In the genomic region with DNA sequence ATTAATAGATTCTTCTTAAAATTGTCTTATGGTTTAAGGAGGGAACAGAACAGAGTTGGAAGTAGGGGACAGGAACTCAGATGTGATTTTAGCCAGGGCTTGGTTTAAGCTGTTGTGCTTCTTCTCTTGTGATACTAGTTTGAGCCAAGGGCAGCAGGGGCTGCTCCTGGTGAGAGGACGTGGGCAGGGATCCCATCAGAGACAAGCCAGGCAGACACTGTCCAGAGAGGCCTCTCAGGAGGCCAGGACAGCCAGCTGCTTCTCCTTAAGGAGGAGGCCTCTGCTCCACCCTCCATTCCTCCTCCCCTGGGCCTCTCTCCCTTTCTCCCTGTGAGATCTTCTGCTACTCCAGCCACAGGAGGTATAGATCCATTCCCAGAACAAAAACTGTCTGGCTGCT, we compare ENCODE assay signal across 22 cellular contexts.
DNase-seq lines count a peak whose midpoint lies in the region; ATAC-seq, FAIRE-seq and TF ChIP-seq lines count a peak whose summit lies in the region.
"Had no signal": no experiment of that assay in that cellular context is flagged by ENCODE, and none has a peak within 500 bp of the region (broad histone marks: within the 10 kb centered on the region; RNA-seq: fewer than 3 reads in every experiment).

No MANE protein-coding gene starts in this region.

- no peak for DNase-seq in CD4-positive, CD25-positive, alpha-beta regulatory T cell
- no peak for DNase-seq in naive thymus-derived CD8-positive, alpha-beta T cell
- DNase-seq in RCC 7860 (ENCODE audit: low spot score) (no peak), nucleus accumbens (lab: John Stamatoyannopoulos, UW) (no peak)
- DNase-seq: COR-L47, DMS 273 treated with DMSO at 0.1 percent for 48 hours, HCEC 1CT, KBM-7, MV-4-11, NCI-H187, NCI-H2107, NCI-H774, OCI-M1, SHP77, SK-N-SH had no signal

- H3K27ac ChIP-seq in BLaER1 (peak overlapping the region; percentile 94), gastroesophageal sphincter (no peak overlapping the region)
- no peak overlapping the region for H3K27ac ChIP-seq in CD4-positive, CD25-positive, alpha-beta regulatory T cell (ENCODE audit: insufficient read depth, low read length, poor library complexity, severe bottlenecking)

- no peaks in the 10 kb centered on the region for H4K20me1 ChIP-seq in BLaER1

- H3K4me1 ChIP-seq in BLaER1 (peaks cover 88% of the 10 kb centered on the region), gastroesophageal sphincter (no peaks in the 10 kb centered on the region)
- H3K4me1 ChIP-seq in CD4-positive, CD25-positive, alpha-beta regulatory T cell (ENCODE audit: control insufficient read depth, insufficient read depth, low read length, poor library complexity, severe bottlenecking): peaks cover 28% of the 10 kb centered on the region

- peak overlapping the region; percentile 98 for H3K4me2 ChIP-seq in BLaER1
- H3K4me2 ChIP-seq: GM23338, SK-N-SH had no signal

- FAIRE-seq in RCC 7860 (lab: Jason Lieb, UNC): no peak
- FAIRE-seq: G401.6, HepG2 had no signal

- H3K9ac ChIP-seq in BLaER1: no peak overlapping the region
- H3K9ac ChIP-seq: SK-N-SH had no signal

- no peaks in the 10 kb centered on the region for H3K27me3 Mint-ChIP-seq in CD4-positive, CD25-positive, alpha-beta regulatory T cell
- no peaks in the 10 kb centered on the region for H3K27me3 Mint-ChIP-seq in naive thymus-derived CD8-positive, alpha-beta T cell

- H3K9me3 ChIP-seq in BLaER1 (peaks cover 8% of the 10 kb centered on the region), gastroesophageal sphincter (no peaks in the 10 kb centered on the region)
- no peaks in the 10 kb centered on the region for H3K9me3 ChIP-seq in CD4-positive, CD25-positive, alpha-beta regulatory T cell (ENCODE audit: control insufficient read depth in 2 of 2, low read length in 2 of 2)
- H3K9me3 ChIP-seq: SK-N-SH had no signal

- H3K4me1 Mint-ChIP-seq in CD4-positive, CD25-positive, alpha-beta regulatory T cell: peaks cover 9 to 59% (median 32%) of the 10 kb centered on the region in 4 donors
- peaks cover 35 to 78% (median 71%) of the 10 kb centered on the region in 4 donors for H3K4me1 Mint-ChIP-seq in naive thymus-derived CD8-positive, alpha-beta T cell

- no peak for ATAC-seq in CD4-positive, CD25-positive, alpha-beta regulatory T cell (ENCODE audit: low read depth in 2 of 2)
- peak; percentile 62 for ATAC-seq in gastroesophageal sphincter
- no peak for ATAC-seq in naive thymus-derived CD8-positive, alpha-beta T cell
- no peak for ATAC-seq in HG03135 (IDR thresholded peaks at IDR 0.05; ENCODE audit: unreplicated experiment)
- ATAC-seq: GM23338, HepG2 had no signal

- peak overlapping the region in 2 of 3 donors; percentile 76 to 81 for H3K27ac Mint-ChIP-seq in CD4-positive, CD25-positive, alpha-beta regulatory T cell
- peak overlapping the region in 8 of 10 donors; percentile 1 to 78 (median 40) for H3K27ac Mint-ChIP-seq in naive thymus-derived CD8-positive, alpha-beta T cell
- H3K27ac Mint-ChIP-seq: CD14-positive monocyte, GM23338 had no signal

- no peak for TF ChIP-seq POLR2A in gastroesophageal sphincter (IDR thresholded peaks at IDR 0.05)

- H3K27me3 ChIP-seq in BLaER1 (no peaks in the 10 kb centered on the region), gastroesophageal sphincter (no peaks in the 10 kb centered on the region)
- H3K27me3 ChIP-seq in CD4-positive, CD25-positive, alpha-beta regulatory T cell (ENCODE audit: control insufficient read depth, insufficient read depth, low read length): no peaks in the 10 kb centered on the region

- TF ChIP-seq EP300 in gastroesophageal sphincter (IDR thresholded peaks at IDR 0.05): no peak

- POLR2A ChIA-PET in naive thymus-derived CD8-positive, alpha-beta T cell (lab: Charles Lee): interaction anchor here (1.2 kb wide), 1 partner anchor 11 kb away, joined by 6 read pairs; no protein-coding TSS in a partner anchor

- H3K4me3 ChIP-seq in BLaER1: no peak overlapping the region
- H3K4me3 ChIP-seq in CD4-positive, CD25-positive, alpha-beta regulatory T cell (ENCODE audit: low read depth, low read length): no peak overlapping the region
- no peak overlapping the region for H3K4me3 ChIP-seq in gastroesophageal sphincter
- H3K4me3 ChIP-seq: GM23338 had no signal

- peak overlapping the region in 2 of 4 donors; percentile 35 to 60 for H3K4me3 Mint-ChIP-seq in CD4-positive, CD25-positive, alpha-beta regulatory T cell
- H3K4me3 Mint-ChIP-seq in naive thymus-derived CD8-positive, alpha-beta T cell: peak overlapping the region in 1 of 10 donors; percentile 39
- H3K4me3 Mint-ChIP-seq: CD14-positive monocyte, GM23338 had no signal

- 50% methylated on average over 1 of the region's 1 CpG; no CpG with 5 or more reads in 1 of the 2 donors for WGBS in gastroesophageal sphincter (ENCODE audit: low coverage in 1 of 2), 2 donors

- no peaks in the 10 kb centered on the region for H3K36me3 ChIP-seq in BLaER1
- H3K36me3 ChIP-seq in CD4-positive, CD25-positive, alpha-beta regulatory T cell (ENCODE audit: control insufficient read depth, insufficient read depth, low read length): no peaks in the 10 kb centered on the region
- H3K36me3 ChIP-seq in gastroesophageal sphincter: no peaks in the 10 kb centered on the region

- no peak for TF ChIP-seq CTCF in gastroesophageal sphincter (IDR thresholded peaks at IDR 0.05)

- no peaks in the 10 kb centered on the region for H3K9me3 Mint-ChIP-seq in CD4-positive, CD25-positive, alpha-beta regulatory T cell
- H3K9me3 Mint-ChIP-seq in naive thymus-derived CD8-positive, alpha-beta T cell: no peaks in the 10 kb centered on the region

- no peaks in the 10 kb centered on the region for H3K36me3 Mint-ChIP-seq in CD4-positive, CD25-positive, alpha-beta regulatory T cell
- H3K36me3 Mint-ChIP-seq in naive thymus-derived CD8-positive, alpha-beta T cell: no peaks in the 10 kb centered on the region
- H3K36me3 Mint-ChIP-seq: CD14-positive monocyte had no signal
